Comparison of ENCODE assay signal across 16 cellular contexts in genomic region chr16:47067203-47067602, GRCh38.
DNase-seq lines count a peak whose midpoint lies in the region; ATAC-seq and TF ChIP-seq lines count a peak whose summit lies in the region.
"Had no signal": no experiment of that assay in that cellular context is flagged by ENCODE, and none has a peak within 500 bp of the region (broad histone marks: within the 10 kb centered on the region; RNA-seq: fewer than 3 reads in every experiment).

No MANE protein-coding gene starts in this region.

- intact Hi-C loops in esophagus muscularis mucosa (cut with DNase I) = no loop called here
- intact Hi-C loops in mucosa of descending colon (cut with DNase I, micrococcal nuclease) = no loop called here

- no peak overlapping the region for H3K27ac Mint-ChIP-seq in activated CD8-positive, alpha-beta memory T cell treated with anti-CD3 and anti-CD28 coated beads, Interleukin-2, amount 10 ng/mL, durations not matched to agents 7 days and 5 days
- H3K27ac Mint-ChIP-seq: B cell; CD8-positive, alpha-beta T cell; H9 had no signal

- DNase-seq in activated CD8-positive, alpha-beta memory T cell treated with anti-CD3 and anti-CD28 coated beads, Interleukin-2, amount 10 ng/mL, durations not matched to agents 7 days and 5 days = peak; percentile 30
- DNase-seq in activated CD8-positive, alpha-beta memory T cell treated with anti-CD3 and anti-CD28 coated beads, Interleukin-2, amount 50 U/mL, for 48 hours = no peak
- DNase-seq in esophagus muscularis mucosa (ENCODE audit: extremely low spot score) (peak; percentile 29), mucosa of descending colon (no peak), NCI-H2081 (lab: John Stamatoyannopoulos, UW) (no peak)
- DNase-seq: CD8-positive, alpha-beta T cell; DMS 273 treated with DMSO at 0.1 percent for 48 hours; DMS53; DND-41; EL; H9 had no signal

- H3K36me3 Mint-ChIP-seq in activated CD8-positive, alpha-beta memory T cell treated with anti-CD3 and anti-CD28 coated beads, Interleukin-2, amount 10 ng/mL, durations not matched to agents 7 days and 5 days = peaks cover 5% of the 10 kb centered on the region
- H3K36me3 Mint-ChIP-seq: CD8-positive, alpha-beta T cell had no signal

- H3K9me3 Mint-ChIP-seq in activated CD8-positive, alpha-beta memory T cell treated with anti-CD3 and anti-CD28 coated beads, Interleukin-2, amount 10 ng/mL, durations not matched to agents 7 days and 5 days (ENCODE audit: low read depth) = peaks cover 4% of the 10 kb centered on the region
- H3K9me3 Mint-ChIP-seq: CD8-positive, alpha-beta T cell had no signal

- H3K4me3 ChIP-seq in esophagus muscularis mucosa (no peak overlapping the region), mucosa of descending colon (no peak overlapping the region)
- H3K4me3 ChIP-seq: BLaER1 treated with 17β-estradiol and CSF1 and Interleukin-3, amounts not matched to agents 10 nM and 100 nM; GM12878 had no signal

- no peak for TF ChIP-seq EP300 in esophagus muscularis mucosa (IDR thresholded peaks at IDR 0.05)

- H3K27ac ChIP-seq in esophagus muscularis mucosa (replicated peaks in 1 of 4) = no peak overlapping the region
- H3K27ac ChIP-seq: BLaER1 treated with 17β-estradiol and CSF1 and Interleukin-3, amounts not matched to agents 10 nM and 100 nM had no signal

- peaks cover 2% of the 10 kb centered on the region for H3K27me3 Mint-ChIP-seq in activated CD8-positive, alpha-beta memory T cell treated with anti-CD3 and anti-CD28 coated beads, Interleukin-2, amount 10 ng/mL, durations not matched to agents 7 days and 5 days

- peaks cover 0 to 7% (median 0%) of the 10 kb centered on the region in 4 donors for H3K9me3 ChIP-seq in esophagus muscularis mucosa
- no peaks in the 10 kb centered on the region for H3K9me3 ChIP-seq in mucosa of descending colon

- H3K4me1 ChIP-seq in esophagus muscularis mucosa (no peaks in the 10 kb centered on the region), mucosa of descending colon (ENCODE audit: low read depth) (no peaks in the 10 kb centered on the region)

- no peak for TF ChIP-seq CTCF in esophagus muscularis mucosa (IDR thresholded peaks at IDR 0.05)
- no peak for TF ChIP-seq CTCF in mucosa of descending colon (IDR thresholded peaks at IDR 0.05)

- peaks cover 5% of the 10 kb centered on the region for H3K4me1 Mint-ChIP-seq in activated CD8-positive, alpha-beta memory T cell treated with anti-CD3 and anti-CD28 coated beads, Interleukin-2, amount 10 ng/mL, durations not matched to agents 7 days and 5 days

- H3K36me3 ChIP-seq in esophagus muscularis mucosa (no peaks in the 10 kb centered on the region), mucosa of descending colon (ENCODE audit: low read depth) (no peaks in the 10 kb centered on the region)
- H3K36me3 ChIP-seq: BLaER1 treated with 17β-estradiol and CSF1 and Interleukin-3, amounts not matched to agents 10 nM and 100 nM had no signal

- H3K27me3 ChIP-seq in esophagus muscularis mucosa = peaks cover 0 to 4% (median 0%) of the 10 kb centered on the region in 4 donors
- H3K27me3 ChIP-seq: BLaER1 treated with 17β-estradiol and CSF1 and Interleukin-3, amounts not matched to agents 10 nM and 100 nM had no signal

- no peak overlapping the region for H3K4me3 Mint-ChIP-seq in activated CD8-positive, alpha-beta memory T cell treated with anti-CD3 and anti-CD28 coated beads, Interleukin-2, amount 10 ng/mL, durations not matched to agents 7 days and 5 days
- H3K4me3 Mint-ChIP-seq: B cell; CD8-positive, alpha-beta T cell; H9 had no signal

- no peak for ATAC-seq in activated CD8-positive, alpha-beta memory T cell treated with anti-CD3 and anti-CD28 coated beads, Interleukin-2, amount 10 ng/mL, durations not matched to agents 7 days and 5 days
- ATAC-seq in mucosa of descending colon (peak; percentile 31), GM21619 (IDR thresholded peaks at IDR 0.05; ENCODE audit: unreplicated experiment) (no peak)
- ATAC-seq: CD8-positive, alpha-beta T cell; GM12878; HepG2 had no signal

- TF ChIP-seq POLR2A in esophagus muscularis mucosa (IDR thresholded peaks at IDR 0.05; ENCODE audit: low read depth) = no peak

- WGBS in esophagus muscularis mucosa = 94% methylated on average over 5 of the region's 5 CpGs

- CTCF ChIA-PET in activated CD8-positive, alpha-beta memory T cell treated with anti-CD3 and anti-CD28 coated beads, Interleukin-2, amount 10 ng/mL, durations not matched to agents 7 days and 5 days (lab: Charles Lee) = interaction anchor here (1.3 kb wide), 1 partner anchor 29 kb away, joined by 4 read pairs; no protein-coding TSS in a partner anchor

Comparison
In these comparisons a context has a peak if more than half of its experiments do, and no peak if none do; other contexts are left out.
1. DNase-seq: peak in activated CD8-positive, alpha-beta memory T cell treated with anti-CD3 and anti-CD28 coated beads, Interleukin-2, amount 10 ng/mL, durations not matched to agents 7 days and 5 days (single experiment) and esophagus muscularis mucosa (single experiment); none in activated CD8-positive, alpha-beta memory T cell treated with anti-CD3 and anti-CD28 coated beads, Interleukin-2, amount 50 U/mL, for 48 hours (single experiment), mucosa of descending colon (0 of 3) and NCI-H2081 (0 of 2).